ENCODE assay signal across 8 cellular contexts in genomic region chr16:353404-354285, GRCh38. TPM values are rescaled to one million over a fixed set of nuclear protein-coding genes. Genes with fewer than 3 reads are reported as not detected.
DNase-seq lines count a peak whose midpoint lies in the region; ATAC-seq and TF ChIP-seq lines count a peak whose summit lies in the region.

No MANE protein-coding gene starts in this region.

- H3K27me3 Mint-ChIP-seq in CD4-positive, alpha-beta T cell: no peaks in the 10 kb centered on the region
- peaks cover 2% of the 10 kb centered on the region for H3K27me3 Mint-ChIP-seq in IgD-negative memory B cell

- no peaks in the 10 kb centered on the region for H3K9me3 Mint-ChIP-seq in CD4-positive, alpha-beta T cell
- H3K9me3 Mint-ChIP-seq in IgD-negative memory B cell: no peaks in the 10 kb centered on the region

- ATAC-seq in CD4-positive, alpha-beta T cell (ENCODE audit: poor library complexity): no peak
- ATAC-seq in HG02571 (IDR thresholded peaks at IDR 0.05; ENCODE audit: unreplicated experiment): no peak

- CTCF ChIA-PET in CD4-positive, alpha-beta T cell (lab: Charles Lee): interaction anchor here (0.5 to 1.1 kb wide), 4 partner anchors 21 to 283 kb away, joined by 3 to 5 read pairs (median 3); partner anchors contain the start of genes FAM234A and METTL26

- peak overlapping the region; percentile 45 for H3K9ac ChIP-seq in neural cell (ENCODE audit: low read length)

- no peak for TF ChIP-seq CTCF in CD4-positive, alpha-beta T cell (IDR thresholded peaks at IDR 0.05)
- TF ChIP-seq CTCF in neural cell (IDR thresholded peaks at IDR 0.05; ENCODE audit: poor library complexity, severe bottlenecking): no peak
- no peak for TF ChIP-seq CTCF in GM10266 (IDR thresholded peaks at IDR 0.05; ENCODE audit: control insufficient read depth, insufficient read depth, low read depth, missing control alignments)

- no peaks in the 10 kb centered on the region for H3K9me2 ChIP-seq in neural cell (ENCODE audit: insufficient read depth, low read length)

- H3K79me2 ChIP-seq in neural cell (replicated peaks; ENCODE audit: insufficient read depth, low read length): peaks cover 8% of the 10 kb centered on the region

- no peaks in the 10 kb centered on the region for H4K20me1 ChIP-seq in neural cell (ENCODE audit: insufficient read depth)

- no peaks in the 10 kb centered on the region for H3K27me3 ChIP-seq in CD4-positive, alpha-beta T cell (ENCODE audit: control insufficient read depth, insufficient read depth, low read length)
- H3K27me3 ChIP-seq in ectodermal cell (ENCODE audit: control insufficient read depth, insufficient read depth, low read length, poor library complexity, severe bottlenecking): no peaks in the 10 kb centered on the region
- H3K27me3 ChIP-seq in neural cell (ENCODE audit: insufficient read depth, low read depth, low read length): no peaks in the 10 kb centered on the region

- H3K4me1 ChIP-seq in ectodermal cell (ENCODE audit: control insufficient read depth, insufficient read depth, low read length): no peaks in the 10 kb centered on the region

- H3K27ac ChIP-seq in CD4-positive, alpha-beta T cell (ENCODE audit: low read depth, low read length): peak overlapping the region; percentile 35
- H3K27ac ChIP-seq in ectodermal cell (ENCODE audit: insufficient read depth, low read depth, low read length, poor library complexity, severe bottlenecking): no peak overlapping the region
- H3K27ac ChIP-seq in neural cell (ENCODE audit: low read length): no peak overlapping the region

- H3K4me2 ChIP-seq in neural cell (ENCODE audit: low read length): no peak overlapping the region

- peak overlapping the region; percentile 91 for H3K27ac Mint-ChIP-seq in CD4-positive, alpha-beta T cell
- peak overlapping the region in 2 of 3 donors; percentile 62 to 70 for H3K27ac Mint-ChIP-seq in IgD-negative memory B cell

- H3K36me3 ChIP-seq in ectodermal cell (ENCODE audit: control insufficient read depth, insufficient read depth, low read length): no peaks in the 10 kb centered on the region
- no peaks in the 10 kb centered on the region for H3K36me3 ChIP-seq in neural cell (ENCODE audit: insufficient read depth, low read length)

- H3K36me3 Mint-ChIP-seq in CD4-positive, alpha-beta T cell (ENCODE audit: low read depth): peaks cover 9% of the 10 kb centered on the region
- no peaks in the 10 kb centered on the region for H3K36me3 Mint-ChIP-seq in IgD-negative memory B cell

- 70 to 71% methylated on average over 25 of the region's 25 CpGs for WGBS in ectodermal cell, 2 experiments

- H3K4me3 ChIP-seq in ectodermal cell (ENCODE audit: insufficient read depth, low read depth, low read length): peak overlapping the region; percentile 30
- H3K4me3 ChIP-seq in neural cell (ENCODE audit: low read length): peak overlapping the region; percentile 67

- H3F3A ChIP-seq in neural cell (ENCODE audit: insufficient read depth, low read length, poor library complexity, severe bottlenecking): no peaks in the 10 kb centered on the region

- POLR2A ChIA-PET in CD4-positive, alpha-beta T cell (lab: Charles Lee): interaction anchor here (0.5 to 3.5 kb wide), 14 partner anchors 17 to 131 kb away, joined by 3 to 19 read pairs (median 4); partner anchors contain the start of genes DECR2, FAM234A, LUC7L and MRPL28

- TF ChIP-seq EP300 in neural cell (conservative IDR thresholded peaks at IDR 0.05; ENCODE audit: poor library complexity, severe bottlenecking): no peak

- TF ChIP-seq RAD21 in neural cell (conservative IDR thresholded peaks at IDR 0.05): no peak

- peaks cover 52% of the 10 kb centered on the region for H3K4me1 Mint-ChIP-seq in CD4-positive, alpha-beta T cell (ENCODE audit: low read depth)
- peaks cover 13 to 15% (median 14%) of the 10 kb centered on the region in 3 donors for H3K4me1 Mint-ChIP-seq in IgD-negative memory B cell

- intact Hi-C loops in CD4-positive, alpha-beta T cell (cut with DNase I, micrococcal nuclease): loop anchor here (1.0 to 5.0 kb wide), 9 partner anchors 29 to 215 kb away; partner anchors contain the start of genes DECR2 (in 2 of the 2), RAB11FIP3 (in 2 of the 2), FAM234A (in 1 of the 2) and NPRL3 (in 1 of the 2)

- DNase-seq in CD4-positive, alpha-beta T cell: peak in 1 of 10 experiments; percentile 45
- DNase-seq in GM10266 (ENCODE audit: extremely low spot score): no peak
- DNase-seq in HT-29 (ENCODE audit: low spot score): no peak
- no peak for DNase-seq in NK-92 treated with Interleukin-12 subunit alpha and Interleukin-12 subunit beta, amount 100 ng/mL, for 24 hours (lab: John Stamatoyannopoulos, UW)

- peak overlapping the region; percentile 89 for H3K4me3 Mint-ChIP-seq in CD4-positive, alpha-beta T cell
- H3K4me3 Mint-ChIP-seq in IgD-negative memory B cell: peak overlapping the region in 2 of 4 donors; percentile 49 to 81

- no peaks in the 10 kb centered on the region for H3K9me3 ChIP-seq in CD4-positive, alpha-beta T cell (ENCODE audit: control insufficient read depth, low read length)
- H3K9me3 ChIP-seq in ectodermal cell (ENCODE audit: control insufficient read depth, low read length) (no peaks in the 10 kb centered on the region), neural cell (ENCODE audit: low read length) (no peaks in the 10 kb centered on the region)

- peak overlapping the region; percentile 40 for H2AFZ ChIP-seq in neural cell (ENCODE audit: low read depth, low read length)

TF ChIP-seq in neural cell, 6 proteins besides CTCF, POLR2A, EP300 and RAD21 (continues in another document):
- TF ChIP-seq TAF1 (IDR thresholded peaks at IDR 0.05; ENCODE audit: low read depth): no peak
- no peak for TF ChIP-seq POLR2AphosphoS5 (IDR thresholded peaks at IDR 0.05)
- TF ChIP-seq MXI1 (conservative IDR thresholded peaks at IDR 0.05; ENCODE audit: poor library complexity, severe bottlenecking): no peak
- no peak for TF ChIP-seq EZH2 (IDR thresholded peaks at IDR 0.05; ENCODE audit: borderline replicate concordance, insufficient read depth, low read length, poor library complexity, severe bottlenecking)

RNA-seq across cellular contexts. Expression of gene AXIN1, which starts 1.1 kb away (rescaled TPM):
- total RNA-seq in CD4-positive, alpha-beta T cell: 10 to 100 TPM; 24.7 to 26.3 TPM
- polyA plus RNA-seq in IgD-negative memory B cell: 1.6 TPM
- 30.4 TPM for polyA plus RNA-seq in ectodermal cell (2013, experiment 1 of 4)
- polyA plus RNA-seq in ectodermal cell (2013, experiment 2 of 4): 30.3 TPM
- 24.6 TPM for polyA plus RNA-seq in ectodermal cell (2013, experiment 3 of 4)
- polyA plus RNA-seq in ectodermal cell (2013, experiment 4 of 4): 27.8 TPM
- polyA plus RNA-seq in neural cell: 30.5 and 34.3 TPM in 2 replicates
- polyA minus RNA-seq in neural cell: 25.5 and 26.8 TPM in 2 replicates
- total RNA-seq in HT-29 (2014; rRNA removed; shearing (Covaris generic)): 77.0 and 88.4 TPM in 2 replicates

RNA-seq across cellular contexts. Expression of gene MRPL28, which starts 16.7 kb away (rescaled TPM):
- total RNA-seq in CD4-positive, alpha-beta T cell: 10 to 100 TPM; 19.6 to 19.7 TPM
- polyA plus RNA-seq in IgD-negative memory B cell: 69.8 TPM
- 86.3 TPM for polyA plus RNA-seq in ectodermal cell (2013, experiment 1 of 4)
- 87.0 TPM for polyA plus RNA-seq in ectodermal cell (2013, experiment 2 of 4)
- polyA plus RNA-seq in ectodermal cell (2013, experiment 3 of 4): 68.8 TPM
- 81.9 TPM for polyA plus RNA-seq in ectodermal cell (2013, experiment 4 of 4)
- polyA plus RNA-seq in neural cell: 134 and 182 TPM in 2 replicates
- polyA minus RNA-seq in neural cell: 60.3 and 61.8 TPM in 2 replicates
- total RNA-seq in HT-29 (2014; rRNA removed; shearing (Covaris generic)): 223 and 226 TPM in 2 replicates

RNA-seq across cellular contexts. Expression of gene PGAP6, which starts 28.1 kb away (rescaled TPM):
- total RNA-seq in CD4-positive, alpha-beta T cell: 10 to 100 TPM; 59.7 to 63.7 TPM
- polyA plus RNA-seq in IgD-negative memory B cell (7.3 TPM), neural cell (36.7 and 47.3 TPM in 2 replicates)
- 46.1 TPM for polyA plus RNA-seq in ectodermal cell (2013, experiment 1 of 4)
- polyA plus RNA-seq in ectodermal cell (2013, experiment 2 of 4): 43.0 TPM
- 35.2 TPM for polyA plus RNA-seq in ectodermal cell (2013, experiment 3 of 4)
- polyA plus RNA-seq in ectodermal cell (2013, experiment 4 of 4): 37.4 TPM
- 28.4 and 39.9 TPM in 2 replicates for polyA minus RNA-seq in neural cell
- total RNA-seq in HT-29 (2014; rRNA removed; shearing (Covaris generic)): 150 and 161 TPM in 2 replicates

RNA-seq across cellular contexts. Expression of gene NME4, which starts 43.4 kb away (rescaled TPM):
- total RNA-seq in CD4-positive, alpha-beta T cell: 10 to 100 TPM; 31.2 to 32.6 TPM
- polyA plus RNA-seq in IgD-negative memory B cell (106 TPM), neural cell (63.4 and 65.2 TPM in 2 replicates)
- 279 TPM for polyA plus RNA-seq in ectodermal cell (2013, experiment 1 of 4)
- polyA plus RNA-seq in ectodermal cell (2013, experiment 2 of 4): 259 TPM
- polyA plus RNA-seq in ectodermal cell (2013, experiment 3 of 4): 305 TPM
- polyA plus RNA-seq in ectodermal cell (2013, experiment 4 of 4): 341 TPM
- 17.9 and 19.7 TPM in 2 replicates for polyA minus RNA-seq in neural cell
- 25.3 and 29.0 TPM in 2 replicates for total RNA-seq in HT-29 (2014; rRNA removed; shearing (Covaris generic))

RNA-seq across cellular contexts. Expression of gene DECR2, which starts 48.0 kb away (rescaled TPM):
- 1 to 10 TPM; 5.7 to 7.0 TPM for total RNA-seq in CD4-positive, alpha-beta T cell
- 7.2 TPM for polyA plus RNA-seq in IgD-negative memory B cell
- 27.4 TPM for polyA plus RNA-seq in ectodermal cell (2013, experiment 1 of 4)
- polyA plus RNA-seq in ectodermal cell (2013, experiment 2 of 4): 28.0 TPM
- polyA plus RNA-seq in ectodermal cell (2013, experiment 3 of 4): 25.3 TPM
- polyA plus RNA-seq in ectodermal cell (2013, experiment 4 of 4): 27.1 TPM
- 58.8 and 71.8 TPM in 2 replicates for polyA plus RNA-seq in neural cell
- 11.2 and 18.0 TPM in 2 replicates for polyA minus RNA-seq in neural cell
- total RNA-seq in HT-29 (2014; rRNA removed; shearing (Covaris generic)): 25.2 and 29.1 TPM in 2 replicates

Comparison
In these comparisons a context has a peak if more than half of its experiments do, and no peak if none do; other contexts are left out.
1. RNA of gene MRPL28, which starts 16.7 kb away (total RNA-seq): 223 to 226 TPM in HT-29; 19.6 to 19.7 TPM in CD4-positive, alpha-beta T cell; every median in the first group is over 10 times any median in the second.